Comparison of ENCODE assay signal across 9 cellular contexts in the genomic region with DNA sequence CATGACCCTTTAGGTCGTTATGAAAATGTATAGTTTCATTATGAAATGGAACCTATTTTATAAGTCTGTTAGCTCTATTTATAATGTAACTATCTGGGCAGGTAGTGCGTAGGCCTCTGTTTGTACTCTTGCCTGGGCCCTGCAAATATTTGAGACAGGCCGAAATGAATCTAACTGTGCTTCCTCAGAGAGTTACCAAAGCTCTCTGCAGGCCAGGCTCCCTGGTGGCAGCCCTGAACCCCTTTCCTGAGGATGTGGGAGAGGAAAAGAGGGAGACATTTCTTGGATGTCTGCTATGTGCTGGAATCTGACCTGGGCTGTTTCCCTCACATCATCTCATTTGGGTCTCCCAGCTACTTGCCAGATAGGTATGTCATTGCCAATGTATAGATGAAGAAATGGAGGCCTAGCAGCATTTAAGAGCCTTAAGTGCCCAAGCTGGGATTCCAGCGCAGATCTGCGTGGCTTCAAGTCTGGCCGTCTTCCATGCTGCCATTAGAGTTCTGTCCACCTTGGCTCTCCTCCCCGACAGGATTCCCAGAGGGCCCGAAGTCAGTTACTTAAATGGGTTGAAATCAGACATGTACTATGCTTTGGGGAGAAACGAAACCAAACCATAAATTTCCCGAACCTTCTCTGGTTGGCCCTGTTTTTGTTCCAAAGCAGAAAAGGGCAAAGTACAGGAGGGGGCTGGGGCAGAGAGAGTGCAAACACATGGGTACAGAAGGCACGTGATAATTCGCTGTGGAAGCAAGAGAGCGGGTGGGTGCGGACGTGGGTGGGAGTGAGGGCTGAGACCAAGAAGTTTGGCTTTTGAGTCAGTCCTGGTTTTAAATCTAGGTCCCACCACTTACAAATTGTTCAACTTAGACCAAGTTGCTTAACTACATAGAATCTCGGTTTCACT. TPM values are rescaled to one million over a fixed set of nuclear protein-coding genes. Genes with fewer than 3 reads are reported as not detected.
DNase-seq lines count a peak whose midpoint lies in the region; ATAC-seq and TF ChIP-seq lines count a peak whose summit lies in the region.
"Had no signal": no experiment of that assay in that cellular context is flagged by ENCODE, and none has a peak within 500 bp of the region (broad histone marks: within the 10 kb centered on the region; RNA-seq: fewer than 3 reads in every experiment).

No MANE protein-coding gene starts in this region.

- H3K27me3 ChIP-seq in right lobe of liver, result no peaks in the 10 kb centered on the region

- H3K9me3 ChIP-seq in right lobe of liver, result no peaks in the 10 kb centered on the region

- WGBS in right lobe of liver (ENCODE audit: insufficient coverage, low coverage, low lambda C conversion rate, missing lambda C conversion rate), result 46% methylated on average over 15 of the region's 16 CpGs

- H3K4me3 ChIP-seq in right lobe of liver, result no peak overlapping the region

- TF ChIP-seq CTCF in right lobe of liver (IDR thresholded peaks at IDR 0.05) (no peak), omental fat pad (IDR thresholded peaks at IDR 0.05) (no peak)

- H3K4me1 ChIP-seq in right lobe of liver, result peaks cover 0 to 26% (median 9%) of the 10 kb centered on the region in 4 donors

- intact Hi-C loops in right lobe of liver (cut with DNase I) (no loop called here), posterior cingulate gyrus (cut with DNase I) (no loop called here)

- peak; percentile 84 for DNase-seq in activated CD8-positive, alpha-beta memory T cell treated with anti-CD3 and anti-CD28 coated beads, Interleukin-2, amount 50 U/mL, for 48 hours
- DNase-seq in right lobe of liver, result peak in 2 of 3 donors; percentile 57 to 76
- peak; percentile 76 to 77 for DNase-seq in stimulated activated CD8-positive, alpha-beta memory T cell treated with anti-CD3 and anti-CD28 coated beads, Interleukin-7, amount 100 ng/mL, for 4 hours (ENCODE audit: low read depth in 2 of 2)
- no peak for DNase-seq in posterior cingulate gyrus
- DNase-seq in omental fat pad (ENCODE audit: low spot score), result no peak
- no peak for DNase-seq in dermis blood vessel endothelial cell
- DNase-seq: GOT3 had no signal

- TF ChIP-seq POLR2A in right lobe of liver (IDR thresholded peaks at IDR 0.05), result no peak

- no peaks in the 10 kb centered on the region for H3K36me3 ChIP-seq in right lobe of liver

- peak overlapping the region; percentile 59 to 81 (median 68) for H3K27ac ChIP-seq in right lobe of liver

- ATAC-seq in GM19324 (IDR thresholded peaks at IDR 0.05; ENCODE audit: low FRiP score, unreplicated experiment), result peak; percentile 33
- ATAC-seq in right lobe of liver, result peak; percentile 47 to 76 (median 66)
- no peak for ATAC-seq in omental fat pad (ENCODE audit: low FRiP score)
- no peak for ATAC-seq in HG03432 (IDR thresholded peaks at IDR 0.05; ENCODE audit: unreplicated experiment)

RNA-seq across cellular contexts. Expression of a gene that starts 33.0 kb away (rescaled TPM):
- total RNA-seq in right lobe of liver (under 1 TPM in 4 of 6 experiments, not detected in 2; 0.12 to 0.58 (median 0.28) TPM), omental fat pad (1 to 10 TPM in 1 of 4 donors, under 1 TPM in 1, not detected in 2; 0.37 to 1.9 TPM), dermis blood vessel endothelial cell (under 0.01 and 0.33 TPM in 2 replicates)

RNA-seq across cellular contexts. Expression of a gene that starts 49.3 kb away (rescaled TPM):
- total RNA-seq in right lobe of liver (10 to 100 TPM; 28.8 to 47.1 (median 33.5) TPM), omental fat pad (10 to 100 TPM; 66.5 to 88.3 (median 76.0) TPM), dermis blood vessel endothelial cell (91.9 and 102 TPM in 2 replicates)

Comparison
In these comparisons a context has a peak if more than half of its experiments do, and no peak if none do; other contexts are left out.
1. ATAC-seq: peak in GM19324 (single experiment) and right lobe of liver (4 of 4); none in omental fat pad (single experiment) and HG03432 (single experiment).
2. DNase-seq: peak in activated CD8-positive, alpha-beta memory T cell treated with anti-CD3 and anti-CD28 coated beads, Interleukin-2, amount 50 U/mL, for 48 hours (single experiment), right lobe of liver (2 of 3) and stimulated activated CD8-positive, alpha-beta memory T cell treated with anti-CD3 and anti-CD28 coated beads, Interleukin-7, amount 100 ng/mL, for 4 hours (2 of 2); none in posterior cingulate gyrus (0 of 10), omental fat pad (single experiment) and dermis blood vessel endothelial cell (single experiment).